Comparison of ENCODE assay signal across 2 cellular contexts in genomic region chr1:21749859-21750468, GRCh38.
TF ChIP-seq lines count a peak whose summit lies in the region.

No MANE protein-coding gene starts in this region.

TF ChIP-seq in HepG2, 621 proteins besides CTCF, POLR2A, EP300 and RAD21:
- TF ChIP-seq MIER3 (CRISPR knock-in tag; IDR thresholded peaks at IDR 0.05; ENCODE audit: borderline replicate concordance) = no peak
- no peak for TF ChIP-seq ZNF414 (CRISPR knock-in tag; IDR thresholded peaks at IDR 0.05)
- TF ChIP-seq HOXA5 (CRISPR knock-in tag; IDR thresholded peaks at IDR 0.05) = no peak
TF ChIP-seq in HepG2: peak in this region for 0.

TF ChIP-seq in GM12878, 131 proteins besides CTCF, POLR2A, EP300 and RAD21:
- TF ChIP-seq POLR2AphosphoS5 (IDR thresholded peaks at IDR 0.05; ENCODE audit: low read length) (peak; percentile 27; the same call in 1 of the 2 replicates), ZNF622 (IDR thresholded peaks at IDR 0.05) (no peak), GABPA (IDR thresholded peaks at IDR 0.05; ENCODE audit: low read depth) (no peak), TCF12 (IDR thresholded peaks at IDR 0.05; ENCODE audit: low read depth, low read length) (no peak)
